In the genomic region with DNA sequence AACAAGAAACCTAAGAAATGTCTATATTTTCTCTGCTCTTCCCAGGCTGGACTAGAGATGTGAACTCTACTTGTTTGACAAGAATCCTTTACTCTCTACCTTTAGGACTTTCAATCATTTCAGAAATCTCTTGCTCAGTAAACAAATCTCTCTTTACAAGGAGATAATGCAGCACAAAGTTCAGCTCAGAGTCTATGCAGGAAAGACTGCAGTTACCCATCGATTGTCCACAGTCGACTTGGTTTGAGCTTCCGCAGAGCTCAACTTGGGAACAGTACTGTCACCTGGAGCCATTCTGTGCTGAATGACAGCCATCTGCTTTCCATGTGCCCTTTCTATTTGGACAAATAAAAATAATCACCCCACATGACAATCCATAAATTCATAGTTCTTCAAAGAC, we compare ENCODE assay signal across 20 cellular contexts. TPM values are rescaled to one million over a fixed set of nuclear protein-coding genes. Genes with fewer than 3 reads are reported as not detected.
DNase-seq lines count a peak whose midpoint lies in the region; ATAC-seq and TF ChIP-seq lines count a peak whose summit lies in the region.
"Had no signal": no experiment of that assay in that cellular context is flagged by ENCODE, and none has a peak within 500 bp of the region (broad histone marks: within the 10 kb centered on the region; RNA-seq: fewer than 3 reads in every experiment).

No MANE protein-coding gene starts in this region.

- H2AFZ ChIP-seq in PC-9 (0 out of 2 replicates have a peak overlapping the region, but pooled peaks have one; percentile 37), trophoblast cell (ENCODE audit: insufficient read depth, low read length, poor library complexity) (no peak overlapping the region)

- no peak overlapping the region for H4K12ac ChIP-seq in trophoblast cell (ENCODE audit: low read depth, low read length)

- no peaks in the 10 kb centered on the region for H3K36me3 Mint-ChIP-seq in stimulated activated memory B cell treated with anti-CD40 and anti-IgM and Interleukin-4, amounts not matched to agents 10 μg/mL and 1 μg/mL and 100 μg/mL, for 72 hours

- intact Hi-C loops in PC-9 (cut with micrococcal nuclease; ENCODE audit: unreplicated experiment) (no loop called here), colonic mucosa (cut with DNase I) (no loop called here), right lobe of liver (cut with DNase I) (no loop called here)

- WGBS in right lobe of liver (ENCODE audit: insufficient coverage, low coverage, low lambda C conversion rate, missing lambda C conversion rate), result 31% methylated on average over 3 of the region's 3 CpGs
- no CpG with 5 or more reads among the region's 3 CpGs for WGBS in trophoblast cell (ENCODE audit: extremely low coverage, insufficient coverage, insufficient read length)

- H3F3A ChIP-seq in PC-9 (ENCODE audit: insufficient read depth, low read depth), result no peaks in the 10 kb centered on the region

- POLR2A ChIA-PET in PC-9 (lab: Charles Lee; ENCODE audit: unreplicated experiment), result no interaction called here

- H3K27ac Mint-ChIP-seq in stimulated activated memory B cell treated with anti-CD40 and anti-IgM and Interleukin-4, amounts not matched to agents 10 μg/mL and 1 μg/mL and 100 μg/mL, for 72 hours, result no peak overlapping the region
- H3K27ac Mint-ChIP-seq: B cell; CD8-positive, alpha-beta memory T cell had no signal

- no peak overlapping the region for H3K14ac ChIP-seq in trophoblast cell (ENCODE audit: low read length)

- H3K9me2 ChIP-seq in PC-9 (ENCODE audit: insufficient read depth), result no peaks in the 10 kb centered on the region
- H3K9me2 ChIP-seq: SK-N-SH had no signal

- no TSS peak for BruUV-seq in PC-9 (replicated peaks; lab: Mats Ljungman, UMichigan)

- no peaks in the 10 kb centered on the region for H3K79me2 ChIP-seq in PC-9 (ENCODE audit: low read depth)
- H3K79me2 ChIP-seq in trophoblast cell (ENCODE audit: control insufficient read depth, insufficient read depth, low read length, poor library complexity), result no peaks in the 10 kb centered on the region

- no peaks in the 10 kb centered on the region for H3K27me3 Mint-ChIP-seq in stimulated activated memory B cell treated with anti-CD40 and anti-IgM and Interleukin-4, amounts not matched to agents 10 μg/mL and 1 μg/mL and 100 μg/mL, for 72 hours
- H3K27me3 Mint-ChIP-seq: B cell; CD8-positive, alpha-beta memory T cell had no signal

- no peak overlapping the region for H4K91ac ChIP-seq in trophoblast cell (ENCODE audit: low read depth, low read length)

- H3K27me3 ChIP-seq in PC-9 (ENCODE audit: insufficient read depth, low read depth) (no peaks in the 10 kb centered on the region), colonic mucosa (no peaks in the 10 kb centered on the region), right lobe of liver (no peaks in the 10 kb centered on the region), trophoblast cell (ENCODE audit: insufficient read depth, low read length) (no peaks in the 10 kb centered on the region)

- no peak overlapping the region for H2BK5ac ChIP-seq in trophoblast cell (ENCODE audit: low read depth, low read length, poor library complexity)

- no peaks in the 10 kb centered on the region for H4K20me1 ChIP-seq in PC-9 (ENCODE audit: insufficient read depth)

- H3K4me3 Mint-ChIP-seq in stimulated activated memory B cell treated with anti-CD40 and anti-IgM and Interleukin-4, amounts not matched to agents 10 μg/mL and 1 μg/mL and 100 μg/mL, for 72 hours, result no peak overlapping the region
- H3K4me3 Mint-ChIP-seq: B cell; CD14-positive monocyte; CD8-positive, alpha-beta memory T cell had no signal

- no peak overlapping the region for H3K23ac ChIP-seq in trophoblast cell (ENCODE audit: low read length)

- ATAC-seq in right lobe of liver, result peak; percentile 63 to 81 (median 76)
- ATAC-seq in HG03095 (IDR thresholded peaks at IDR 0.05; ENCODE audit: unreplicated experiment), result no peak
- ATAC-seq in stimulated activated memory B cell treated with anti-CD40 and anti-IgM and Interleukin-4, amounts not matched to agents 10 μg/mL and 1 μg/mL and 100 μg/mL, for 72 hours, result no peak
- ATAC-seq: HCT116 had no signal

- H2AK5ac ChIP-seq in trophoblast cell (ENCODE audit: low read length), result no peak overlapping the region

- H3K36me3 ChIP-seq in PC-9 (ENCODE audit: low read depth) (no peaks in the 10 kb centered on the region), colonic mucosa (no peaks in the 10 kb centered on the region), right lobe of liver (no peaks in the 10 kb centered on the region), trophoblast cell (ENCODE audit: control insufficient read depth in 1 of 2, insufficient read depth in 2 of 2, low read length in 2 of 2) (no peaks in the 10 kb centered on the region)

- H3K4ac ChIP-seq in trophoblast cell (ENCODE audit: low read depth, low read length), result no peak overlapping the region

- H3K4me2 ChIP-seq in PC-9, result no peak overlapping the region
- no peak overlapping the region for H3K4me2 ChIP-seq in trophoblast cell (ENCODE audit: low read length)
- H3K4me2 ChIP-seq: SK-N-SH had no signal

- no peak for TF ChIP-seq CTCF in PC-9 (conservative IDR thresholded peaks at IDR 0.05)
- no peak for TF ChIP-seq CTCF in colonic mucosa (IDR thresholded peaks at IDR 0.05)
- TF ChIP-seq CTCF in right lobe of liver (IDR thresholded peaks at IDR 0.05), result no peak

- H3K4me3 ChIP-seq in PC-9 (no peak overlapping the region), colonic mucosa (no peak overlapping the region), right lobe of liver (no peak overlapping the region), trophoblast cell (ENCODE audit: low read depth, low read length) (no peak overlapping the region)

- TF ChIP-seq POLR2A in right lobe of liver (IDR thresholded peaks at IDR 0.05), result no peak

- CTCF ChIA-PET in PC-9 (lab: Charles Lee), result no interaction called here

- no peak overlapping the region for H4K8ac ChIP-seq in trophoblast cell (ENCODE audit: low read depth, low read length)

- no peaks in the 10 kb centered on the region for H3K9me3 Mint-ChIP-seq in stimulated activated memory B cell treated with anti-CD40 and anti-IgM and Interleukin-4, amounts not matched to agents 10 μg/mL and 1 μg/mL and 100 μg/mL, for 72 hours

- no peaks in the 10 kb centered on the region for H3K79me1 ChIP-seq in trophoblast cell (ENCODE audit: low read length)

- H3K9me3 ChIP-seq in PC-9 (ENCODE audit: insufficient read depth, low read depth) (no peaks in the 10 kb centered on the region), colonic mucosa (no peaks in the 10 kb centered on the region), right lobe of liver (no peaks in the 10 kb centered on the region), trophoblast cell (ENCODE audit: insufficient read depth, low read depth, low read length) (no peaks in the 10 kb centered on the region)
- H3K9me3 ChIP-seq: SK-N-SH had no signal

- H3K9ac ChIP-seq in colonic mucosa (ENCODE audit: low read depth in 2 of 2, low read length in 2 of 2) (no peak overlapping the region), trophoblast cell (ENCODE audit: low read length) (no peak overlapping the region)
- H3K9ac ChIP-seq: SK-N-SH had no signal

- peaks cover 4% of the 10 kb centered on the region for H3K4me1 Mint-ChIP-seq in stimulated activated memory B cell treated with anti-CD40 and anti-IgM and Interleukin-4, amounts not matched to agents 10 μg/mL and 1 μg/mL and 100 μg/mL, for 72 hours

- no peak overlapping the region for H2BK12ac ChIP-seq in trophoblast cell (ENCODE audit: low read length)

- no peak overlapping the region for H3K18ac ChIP-seq in trophoblast cell (ENCODE audit: low read length)

- no peak for DNase-seq in PC-9
- peak; percentile 23 for DNase-seq in colonic mucosa
- DNase-seq in right lobe of liver, result no peak
- DNase-seq in trophoblast cell, result peak; percentile 24 to 79
- no peak for DNase-seq in stimulated activated CD4-positive, alpha-beta T cell treated with anti-CD3 and anti-CD28 coated beads, Interleukin-4, amount 100 ng/mL, for 1 hour
- DNase-seq in globus pallidus (ENCODE audit: low spot score), result no peak
- DNase-seq: CD8-positive, alpha-beta memory T cell; Karpas-422; NCI-H1092; NCI-H1417 treated with DMSO at 0.1 percent for 48 hours; NCI-H1694 treated with DMSO at 0.1 percent for 48 hours; NCI-H2081; NCI-H2227 treated with DMSO at 0.1 percent for 48 hours; SK-N-SH had no signal

- H2BK120ac ChIP-seq in trophoblast cell (ENCODE audit: insufficient read depth, low read length, poor library complexity), result no peak overlapping the region

- no peaks in the 10 kb centered on the region for H3K4me1 ChIP-seq in PC-9 (replicated peaks; ENCODE audit: insufficient read depth)
- H3K4me1 ChIP-seq in colonic mucosa, result no peaks in the 10 kb centered on the region
- H3K4me1 ChIP-seq in right lobe of liver, result peaks cover 0 to 22% (median 2%) of the 10 kb centered on the region in 4 donors
- H3K4me1 ChIP-seq in trophoblast cell (ENCODE audit: control insufficient read depth in 1 of 2, insufficient read depth in 2 of 2, low read length in 2 of 2), result no peaks in the 10 kb centered on the region

- H3K27ac ChIP-seq in PC-9 (no peak overlapping the region), colonic mucosa (no peak overlapping the region), right lobe of liver (peak overlapping the region in 1 of 3 donors; percentile 21), trophoblast cell (ENCODE audit: low read depth, low read length) (no peak overlapping the region)
- H3K27ac ChIP-seq: HL-60 had no signal

RNA-seq across cellular contexts. Expression of a gene that starts 44.3 kb away (rescaled TPM):
- total RNA-seq in PC-9 (2021) (11.6 and 13.4 TPM in 2 replicates), colonic mucosa (10 to 100 TPM; 14.1 to 20.3 TPM), right lobe of liver (10 to 100 TPM; 13.4 to 25.8 (median 19.0) TPM)
- polyA plus RNA-seq in trophoblast cell (2013), result 13.2 and 13.8 TPM in 2 replicates

Comparison
In these comparisons a context has a peak if more than half of its experiments do, and no peak if none do; other contexts are left out.
1. DNase-seq: peak in colonic mucosa (single experiment) and trophoblast cell (2 of 2); none in PC-9 (0 of 2), right lobe of liver (0 of 3), stimulated activated CD4-positive, alpha-beta T cell treated with anti-CD3 and anti-CD28 coated beads, Interleukin-4, amount 100 ng/mL, for 1 hour (single experiment) and globus pallidus (single experiment).
2. ATAC-seq: peak in right lobe of liver (4 of 4); none in HG03095 (single experiment) and stimulated activated memory B cell treated with anti-CD40 and anti-IgM and Interleukin-4, amounts not matched to agents 10 μg/mL and 1 μg/mL and 100 μg/mL, for 72 hours (single experiment).